ENCODE assay signal across 1 cellular context in the genomic region with DNA sequence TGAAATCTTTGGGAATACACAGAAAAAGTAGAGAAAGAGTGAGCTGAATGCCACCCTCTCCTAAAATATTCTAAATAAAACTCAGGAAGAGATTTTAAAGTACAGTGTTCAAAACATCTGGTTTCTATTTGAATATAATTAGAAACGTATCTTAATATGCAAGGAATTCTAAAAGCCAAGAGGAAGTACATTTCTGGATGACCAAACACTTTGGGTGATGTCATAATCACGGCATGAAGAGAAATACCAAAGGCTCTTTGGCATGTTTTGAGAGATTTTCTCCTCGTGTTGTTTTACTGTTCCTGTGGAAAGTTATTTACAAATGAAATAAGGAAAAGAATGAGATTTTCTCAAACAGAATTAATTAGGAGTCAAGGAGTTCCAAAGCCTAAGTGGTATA.
TF ChIP-seq lines count a peak whose summit lies in the region.

No MANE protein-coding gene starts in this region.

TF ChIP-seq in SK-N-SH, 30 proteins besides CTCF, POLR2A, EP300 and RAD21 (continued from another document):
- no peak for TF ChIP-seq REST (IDR thresholded peaks at IDR 0.05; ENCODE audit: low read depth, low read length)
- TF ChIP-seq TCF12 (IDR thresholded peaks at IDR 0.05) = peak; percentile 98
- no peak for TF ChIP-seq IRF3 (IDR thresholded peaks at IDR 0.05; ENCODE audit: low read depth, low read length)
- peak; percentile 72; the same call in 1 of the 2 replicates for TF ChIP-seq MAX (IDR thresholded peaks at IDR 0.05; ENCODE audit: low read depth)
- peak; percentile 67; the same call in 1 of the 2 replicates for TF ChIP-seq FOSL2 (IDR thresholded peaks at IDR 0.05; ENCODE audit: borderline replicate concordance, low read depth)
- no peak for TF ChIP-seq GATA2 (CRISPR knock-in tag; IDR thresholded peaks at IDR 0.05)
- TF ChIP-seq, protein P1, sequence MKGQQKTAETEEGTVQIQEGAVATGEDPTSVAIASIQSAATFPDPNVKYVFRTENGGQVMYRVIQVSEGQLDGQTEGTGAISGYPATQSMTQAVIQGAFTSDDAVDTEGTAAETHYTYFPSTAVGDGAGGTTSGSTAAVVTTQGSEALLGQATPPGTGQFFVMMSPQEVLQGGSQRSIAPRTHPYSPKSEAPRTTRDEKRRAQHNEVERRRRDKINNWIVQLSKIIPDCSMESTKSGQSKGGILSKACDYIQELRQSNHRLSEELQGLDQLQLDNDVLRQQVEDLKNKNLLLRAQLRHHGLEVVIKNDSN (IDR thresholded peaks at IDR 0.05; ENCODE audit: borderline replicate concordance, low read depth) = no peak
- TF ChIP-seq ELF1 (IDR thresholded peaks at IDR 0.05) = peak; percentile 30; the same call in 1 of the 2 replicates
- peak; percentile 88 for TF ChIP-seq TEAD4 (IDR thresholded peaks at IDR 0.05; ENCODE audit: borderline replicate concordance, insufficient read depth)
